In the genomic region with DNA sequence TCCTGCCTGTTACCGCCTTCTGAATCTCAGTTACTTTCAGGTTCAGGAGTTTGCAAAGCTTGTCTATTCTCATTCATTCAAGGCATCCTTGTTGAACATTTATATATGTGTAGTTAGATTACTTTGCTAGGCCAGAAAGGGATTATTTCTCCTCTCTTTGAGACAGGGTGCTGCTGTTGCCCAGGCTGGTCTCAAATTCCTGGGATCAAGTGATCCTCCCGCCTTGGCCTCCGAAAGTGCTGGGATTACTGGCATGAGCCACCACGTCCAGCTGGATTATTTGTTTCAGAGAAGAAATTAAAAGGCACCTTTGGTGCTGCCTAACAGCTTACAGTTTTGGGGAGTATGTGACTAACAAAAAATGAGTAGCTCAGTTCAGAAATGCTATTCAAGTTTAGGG, we compare ENCODE assay signal across 8 cellular contexts. TPM values are rescaled to one million over a fixed set of nuclear protein-coding genes. Genes with fewer than 3 reads are reported as not detected.
DNase-seq lines count a peak whose midpoint lies in the region; ATAC-seq, FAIRE-seq and TF ChIP-seq lines count a peak whose summit lies in the region.

No MANE protein-coding gene starts in this region.

- no peak overlapping the region for H3K27ac ChIP-seq in right cardiac atrium (ENCODE audit: low read length)
- peak overlapping the region in 1 of 2 donors; percentile 96 for H3K27ac ChIP-seq in small intestine (ENCODE audit: low read depth in 1 of 2, low read length in 1 of 2)

- TF ChIP-seq CTCF in WTC11 (IDR thresholded peaks at IDR 0.05), result no peak

- peak overlapping the region; percentile 94 for H3K27ac Mint-ChIP-seq in WTC11

- H3K9me3 Mint-ChIP-seq in WTC11, result no peaks in the 10 kb centered on the region

- WGBS in right cardiac atrium, result 30% methylated on average over 4 of the region's 4 CpGs
- WGBS in small intestine, 3 donors, result 11 to 23% (median 12%) methylated on average over 4 of the region's 4 CpGs

- ATAC-seq in WTC11 (no peak), right cardiac atrium (no peak), HG02763 (IDR thresholded peaks at IDR 0.05; ENCODE audit: unreplicated experiment) (no peak)

- DNase-seq in H54 (ENCODE audit: insufficient read length, low spot score) (no peak), WTC11 (ENCODE audit: low spot score) (no peak), right cardiac atrium (no peak), small intestine (no peak), UCSD-AML1 (lab: John Stamatoyannopoulos, UW; ENCODE audit: unreplicated experiment) (no peak)
- DNase-seq in stimulated activated CD4-positive, alpha-beta T cell treated with anti-CD3 and anti-CD28 coated beads, Interleukin-2, amount 100 ng/mL, for 24 hours, result no peak
- DNase-seq in activated CD4-positive, alpha-beta T cell treated with anti-CD3 and anti-CD28 coated beads, Interleukin-2, amount 50 U/mL, for 1 hour, result no peak

- peaks cover 14% of the 10 kb centered on the region for H3K4me1 Mint-ChIP-seq in WTC11

- peak overlapping the region; percentile 89 for H3K4me3 Mint-ChIP-seq in WTC11

- CTCF ChIA-PET in WTC11 (lab: Charles Lee), result interaction anchor here (0.6 to 2.5 kb wide), 6 partner anchors 38 to 105 kb away, joined by 3 to 6 read pairs (median 4); partner anchors contain the start of gene FNTB

- H3K27me3 ChIP-seq in right cardiac atrium (ENCODE audit: control insufficient read depth, insufficient read depth) (no peaks in the 10 kb centered on the region), small intestine (ENCODE audit: control insufficient read depth in 2 of 2, insufficient read depth in 2 of 2, low read length in 2 of 2) (no peaks in the 10 kb centered on the region)

- H3K36me3 ChIP-seq in small intestine (ENCODE audit: control insufficient read depth in 2 of 2, insufficient read depth in 2 of 2, low read length in 2 of 2), result no peaks in the 10 kb centered on the region

- no peaks in the 10 kb centered on the region for H3K27me3 Mint-ChIP-seq in WTC11 (ENCODE audit: low read depth)

- 0 out of 2 replicates have a peak, but pooled peaks cover 6% of the 10 kb centered on the region for H3K36me3 Mint-ChIP-seq in WTC11

- no peak for TF ChIP-seq POLR2A in H54 (IDR thresholded peaks at IDR 0.05; ENCODE audit: low read depth, low read length)

- H3K4me1 ChIP-seq in right cardiac atrium (ENCODE audit: control insufficient read depth, insufficient read depth, low read length) (peaks cover 8% of the 10 kb centered on the region), small intestine (ENCODE audit: control insufficient read depth in 2 of 2, insufficient read depth in 1 of 2, low read depth in 1 of 2, low read length in 1 of 2) (peaks cover 4 to 10% of the 10 kb centered on the region in 2 donors)

- no peaks in the 10 kb centered on the region for H3K9me3 ChIP-seq in right cardiac atrium (ENCODE audit: control insufficient read depth, low read length)
- no peaks in the 10 kb centered on the region for H3K9me3 ChIP-seq in small intestine (ENCODE audit: control insufficient read depth, low read depth)

- H3K4me3 ChIP-seq in right cardiac atrium (ENCODE audit: low read length) (peak overlapping the region; percentile 97), small intestine (ENCODE audit: low read depth in 1 of 2, low read length in 2 of 2) (peak overlapping the region; percentile 72 to 88)

- intact Hi-C loops in right cardiac atrium (cut with DNase I), result no loop called here

- FAIRE-seq in H54 (lab: Jason Lieb, UNC), result peak; percentile 11
- no peak for FAIRE-seq in small intestine (lab: Jason Lieb, UNC)

- POLR2A ChIA-PET in WTC11 (lab: Charles Lee), result no interaction called here

TF ChIP-seq in WTC11, 78 proteins besides CTCF, POLR2A, EP300 and RAD21 (continues in another document):
- TF ChIP-seq ZNF416 (CRISPR knock-in tag; IDR thresholded peaks at IDR 0.05) (no peak), AFF4 (CRISPR knock-in tag; IDR thresholded peaks at IDR 0.05; ENCODE audit: borderline replicate concordance) (no peak), FOXK1 (CRISPR knock-in tag; IDR thresholded peaks at IDR 0.05) (no peak), PRDM15 (CRISPR knock-in tag; IDR thresholded peaks at IDR 0.05) (no peak), FOXP1 (CRISPR knock-in tag; IDR thresholded peaks at IDR 0.05; ENCODE audit: borderline replicate concordance) (no peak), ELF4 (CRISPR knock-in tag; IDR thresholded peaks at IDR 0.05; ENCODE audit: low read depth) (no peak), NFE2L1 (CRISPR knock-in tag; IDR thresholded peaks at IDR 0.05) (no peak), ATF2 (CRISPR knock-in tag; IDR thresholded peaks at IDR 0.05; ENCODE audit: borderline replicate concordance, low read depth) (no peak), TCF7 (CRISPR knock-in tag; IDR thresholded peaks at IDR 0.05; ENCODE audit: low read depth) (no peak), ATF1 (CRISPR knock-in tag; IDR thresholded peaks at IDR 0.05) (no peak)

RNA-seq across cellular contexts. Expression of gene CHURC1, which starts 0.8 kb away (rescaled TPM):
- 47.3 to 52.4 TPM (median 49.1 TPM) in 3 replicates for total RNA-seq in WTC11 (2021)
- total RNA-seq in right cardiac atrium, result 100 to 1,000 TPM in 1 of 4 donors, 10 to 100 TPM in 3; 78.6 to 114 (median 92.7) TPM
- polyA plus RNA-seq in right cardiac atrium, result 55.5 TPM
- polyA plus RNA-seq in small intestine, result 10 to 100 TPM; 25.9 to 37.1 (median 30.8) TPM

RNA-seq across cellular contexts. Expression of gene GPX2, which starts 27.5 kb away (rescaled TPM):
- total RNA-seq in WTC11 (2021) (0.80 to 1.5 TPM (median 1.0 TPM) in 3 replicates), right cardiac atrium (not detected)
- polyA plus RNA-seq in right cardiac atrium (0.23 TPM), small intestine (1,000 to 10,000 TPM in 1 of 3 donors, 10 to 100 TPM in 2; 49.2 to 1,000 (median 58.9) TPM)

RNA-seq across cellular contexts. Expression of gene SPTB, which starts 35.3 kb away (rescaled TPM):
- 2.5 to 3.2 TPM (median 2.8 TPM) in 3 replicates for total RNA-seq in WTC11 (2021)
- total RNA-seq in right cardiac atrium, result 10 to 100 TPM; 79.4 to 96.5 (median 83.4) TPM
- polyA plus RNA-seq in right cardiac atrium, result 68.4 TPM
- polyA plus RNA-seq in small intestine, result 1 to 10 TPM in 1 of 3 donors, under 1 TPM in 2; under 0.01 to 1.1 (median 0.27) TPM

RNA-seq across cellular contexts. Expression of gene RAB15, which starts 57.1 kb away (rescaled TPM):
- total RNA-seq in WTC11 (2021) (38.4 to 49.1 TPM (median 38.6 TPM) in 3 replicates), right cardiac atrium (10 to 100 TPM; 12.7 to 48.1 (median 16.9) TPM)
- polyA plus RNA-seq in right cardiac atrium (29.5 TPM), small intestine (10 to 100 TPM; 12.2 to 47.9 (median 12.5) TPM)

Comparison
In these comparisons a context has a peak if more than half of its experiments do, and no peak if none do; other contexts are left out.
1. RNA of gene SPTB, which starts 35.3 kb away (total RNA-seq): 79.4 to 96.5 TPM in right cardiac atrium; 2.5 to 3.2 TPM in WTC11; every median in the first group is over 10 times any median in the second.